8 cellular contexts compared by ENCODE assay signal in genomic region chr12:10612110-10612509, GRCh38. TPM values are rescaled to one million over a fixed set of nuclear protein-coding genes. Genes with fewer than 3 reads are reported as not detected.
DNase-seq lines count a peak whose midpoint lies in the region; ATAC-seq and TF ChIP-seq lines count a peak whose summit lies in the region.

No MANE protein-coding gene starts in this region.

- no peak for TF ChIP-seq POLR2A in HCT116 (IDR thresholded peaks at IDR 0.05; ENCODE audit: borderline replicate concordance, extremely low read depth, insufficient read depth, insufficient read length)

- H4K20me1 ChIP-seq in HCT116 (ENCODE audit: insufficient read depth), result no peaks in the 10 kb centered on the region

- BruUV-seq in HCT116 (replicated peaks; lab: Mats Ljungman, UMichigan), result no TSS peak

- H3K36me3 ChIP-seq in HCT116 (ENCODE audit: control insufficient read depth in 1 of 2, insufficient read depth in 2 of 2, low read length in 2 of 2) (peaks cover 19 to 29% of the 10 kb centered on the region in 2 experiments), mucosa of stomach (ENCODE audit: control insufficient read depth, insufficient read depth, low read length) (no peaks in the 10 kb centered on the region)

- intact Hi-C loops in HCT116 (cut with micrococcal nuclease), result loop anchor here (5.0 kb wide), 2 partner anchors 60 to 140 kb away; partner anchors contain the start of gene STYK1

- H3K27me3 ChIP-seq in AG04450 (ENCODE audit: control insufficient read depth, insufficient read depth, low read length) (no peaks in the 10 kb centered on the region), HCT116 (ENCODE audit: insufficient read depth, low read length) (no peaks in the 10 kb centered on the region), mucosa of stomach (ENCODE audit: control insufficient read depth, insufficient read depth, low read length) (no peaks in the 10 kb centered on the region)

- no peaks in the 10 kb centered on the region for H3K9me2 ChIP-seq in HCT116 (ENCODE audit: insufficient read depth)

- peak overlapping the region; percentile 92 for H3K4me2 ChIP-seq in HCT116 (ENCODE audit: low read length)

- H3K9me3 ChIP-seq in AG04450 (ENCODE audit: control insufficient read depth, insufficient read depth, low read length) (no peaks in the 10 kb centered on the region), HCT116 (ENCODE audit: control insufficient read depth in 1 of 2, insufficient read depth in 1 of 2, low read depth in 1 of 2, low read length in 2 of 2) (no peaks in the 10 kb centered on the region), mucosa of stomach (ENCODE audit: control insufficient read depth, low read length) (no peaks in the 10 kb centered on the region)

- CTCF ChIA-PET in AG04450 (lab: Charles Lee) (interaction anchor here (3.6 kb wide), 1 partner anchor 138 kb away, joined by 24 read pairs; no protein-coding TSS in a partner anchor), HCT116 (lab: Charles Lee) (interaction anchor here (2.0 kb wide), 1 partner anchor 138 kb away, joined by 5 read pairs; no protein-coding TSS in a partner anchor)

- TF ChIP-seq CTCF in AG04450 (IDR thresholded peaks at IDR 0.05; ENCODE audit: low read depth, low read length) (no peak), HCT116 (IDR thresholded peaks at IDR 0.05 in 2 of 3, conservative IDR thresholded peaks at IDR 0.05 in 1 of 3; ENCODE audit: borderline replicate concordance in 1 of 3, insufficient read depth in 1 of 3, low read depth in 2 of 3, low read length in 2 of 3) (no peak), astrocyte of the cerebellum (IDR thresholded peaks at IDR 0.05; ENCODE audit: low read depth, low read length, missing control alignments) (no peak)

- no peak overlapping the region for H2AFZ ChIP-seq in HCT116 (ENCODE audit: low read depth, low read length, poor library complexity, severe bottlenecking)

- in situ Hi-C loops in astrocyte of the cerebellum (cut with HindIII; ENCODE audit: low sequenced_read_pairs), result no loop called here

- no peak for TF ChIP-seq RAD21 in HCT116 (IDR thresholded peaks at IDR 0.05; ENCODE audit: low read depth)

- H3K4me1 ChIP-seq in HCT116 (ENCODE audit: control insufficient read depth in 1 of 2, insufficient read depth in 2 of 2, low read length in 2 of 2), result peaks cover 0 to 11% of the 10 kb centered on the region in 2 experiments; a peak in 3 of 4 replicates
- H3K4me1 ChIP-seq in mucosa of stomach (ENCODE audit: control insufficient read depth, insufficient read depth, low read length), result peaks cover 16% of the 10 kb centered on the region

- RAD21 ChIA-PET in HCT116 (lab: Charles Lee; ENCODE audit: low non-redundant PET in 1 of 2, low total read pairs in 2 of 2, uncharacterized antibody in 2 of 2, unreplicated experiment in 2 of 2), result no interaction called here

- H3K27ac ChIP-seq in AG04450 (ENCODE audit: low read depth, low read length) (no peak overlapping the region), HCT116 (ENCODE audit: low read depth, low read length) (no peak overlapping the region)

- no peak for ATAC-seq in HCT116
- no peak for ATAC-seq in GM18870 (IDR thresholded peaks at IDR 0.05; ENCODE audit: unreplicated experiment)

- H3K79me2 ChIP-seq in HCT116 (ENCODE audit: insufficient read depth, low read length), result peaks cover 39% of the 10 kb centered on the region

- POLR2A ChIA-PET in AG04450 (lab: Yijun Ruan, JAX), result no interaction called here
- POLR2A ChIA-PET in HCT116 (lab: Charles Lee), result no interaction called here

- no peak for DNase-seq in AG04450 (ENCODE audit: low read depth, low spot score)
- no peak for DNase-seq in HCT116 (ENCODE audit: low read depth, low spot score)
- no peak for DNase-seq in astrocyte of the cerebellum (ENCODE audit: low read depth)
- no peak for DNase-seq in NCI-H1092 treated with DMSO at 0.1 percent for 48 hours (lab: John Stamatoyannopoulos, UW)
- no peak for DNase-seq in NCI-H2196 treated with DMSO at 0.1 percent for 48 hours (lab: John Stamatoyannopoulos, UW; ENCODE audit: unreplicated experiment)
- no peak for DNase-seq in OCI-M1 (lab: John Stamatoyannopoulos, UW)

- H3K4me3 ChIP-seq in AG04450 (ENCODE audit: low read depth, low read length) (peak overlapping the region; percentile 95), HCT116 (replicated peaks in 1 of 2; ENCODE audit: low read depth in 1 of 2, low read length in 2 of 2) (peak overlapping the region; percentile 71 to 92), astrocyte of the cerebellum (ENCODE audit: low read depth, low read length) (peak overlapping the region; percentile 64), mucosa of stomach (ENCODE audit: low read length) (no peak overlapping the region)

- H3K9ac ChIP-seq in HCT116 (ENCODE audit: low read length) (peak overlapping the region; percentile 93), mucosa of stomach (ENCODE audit: low read length) (peak overlapping the region; percentile 92)

TF ChIP-seq in HCT116, 20 proteins besides CTCF, POLR2A, EP300 and RAD21:
- TF ChIP-seq EZH2phosphoT487 (IDR thresholded peaks at IDR 0.05; ENCODE audit: borderline replicate concordance), result no peak
- no peak for TF ChIP-seq CEBPB (IDR thresholded peaks at IDR 0.05; ENCODE audit: low read depth)
- no peak for TF ChIP-seq SRF (IDR thresholded peaks at IDR 0.05; ENCODE audit: low read depth)
- no peak for TF ChIP-seq JUND (IDR thresholded peaks at IDR 0.05)
- TF ChIP-seq EGR1 (IDR thresholded peaks at IDR 0.05; ENCODE audit: low read depth), result no peak
- no peak for TF ChIP-seq ATF3 (IDR thresholded peaks at IDR 0.05)
- no peak for TF ChIP-seq ELF1 (IDR thresholded peaks at IDR 0.05; ENCODE audit: borderline replicate concordance, low read depth)
- no peak for TF ChIP-seq POLR2AphosphoS5 (IDR thresholded peaks at IDR 0.05; ENCODE audit: low read depth, low read length)
- no peak for TF ChIP-seq SP1 (IDR thresholded peaks at IDR 0.05; ENCODE audit: low read depth)
- TF ChIP-seq REST (IDR thresholded peaks at IDR 0.05; ENCODE audit: low read depth), result no peak
- no peak for TF ChIP-seq TCF7L2 (IDR thresholded peaks at IDR 0.05; ENCODE audit: borderline replicate concordance, extremely low read depth, insufficient read depth, insufficient read length)
- no peak for TF ChIP-seq SIN3A (IDR thresholded peaks at IDR 0.05; ENCODE audit: low read depth)
- TF ChIP-seq ZFX (IDR thresholded peaks at IDR 0.05), result no peak
- TF ChIP-seq ZBTB33 (IDR thresholded peaks at IDR 0.05; ENCODE audit: extremely low read depth, insufficient replicate concordance, low read length), result no peak
- TF ChIP-seq EZH2 (IDR thresholded peaks at IDR 0.05), result no peak
- no peak for TF ChIP-seq MAX (IDR thresholded peaks at IDR 0.05)
- no peak for TF ChIP-seq ZNF274 (IDR thresholded peaks at IDR 0.05; ENCODE audit: low read depth, low read length)
- TF ChIP-seq FOSL1 (IDR thresholded peaks at IDR 0.05; ENCODE audit: low read depth), result no peak
TF ChIP-seq in HCT116: peak in this region for 0.

RNA-seq across cellular contexts. Expression of gene MAGOHB, which starts 1.3 kb away (rescaled TPM):
- 22.5 and 42.9 TPM in 2 replicates for polyA plus RNA-seq in AG04450 (2011; rRNA removed)
- polyA minus RNA-seq in AG04450 (2011; rRNA and poly(A)+ RNA removed), result 13.2 and 13.8 TPM in 2 replicates
- 55.8 TPM for total RNA-seq in HCT116 (2021; ENCODE audit: unreplicated experiment)
- 19.1 and 31.8 TPM in 2 replicates for polyA plus RNA-seq in HCT116 (2012)
